ENCODE assay signal across 1 cellular context in the genomic region with DNA sequence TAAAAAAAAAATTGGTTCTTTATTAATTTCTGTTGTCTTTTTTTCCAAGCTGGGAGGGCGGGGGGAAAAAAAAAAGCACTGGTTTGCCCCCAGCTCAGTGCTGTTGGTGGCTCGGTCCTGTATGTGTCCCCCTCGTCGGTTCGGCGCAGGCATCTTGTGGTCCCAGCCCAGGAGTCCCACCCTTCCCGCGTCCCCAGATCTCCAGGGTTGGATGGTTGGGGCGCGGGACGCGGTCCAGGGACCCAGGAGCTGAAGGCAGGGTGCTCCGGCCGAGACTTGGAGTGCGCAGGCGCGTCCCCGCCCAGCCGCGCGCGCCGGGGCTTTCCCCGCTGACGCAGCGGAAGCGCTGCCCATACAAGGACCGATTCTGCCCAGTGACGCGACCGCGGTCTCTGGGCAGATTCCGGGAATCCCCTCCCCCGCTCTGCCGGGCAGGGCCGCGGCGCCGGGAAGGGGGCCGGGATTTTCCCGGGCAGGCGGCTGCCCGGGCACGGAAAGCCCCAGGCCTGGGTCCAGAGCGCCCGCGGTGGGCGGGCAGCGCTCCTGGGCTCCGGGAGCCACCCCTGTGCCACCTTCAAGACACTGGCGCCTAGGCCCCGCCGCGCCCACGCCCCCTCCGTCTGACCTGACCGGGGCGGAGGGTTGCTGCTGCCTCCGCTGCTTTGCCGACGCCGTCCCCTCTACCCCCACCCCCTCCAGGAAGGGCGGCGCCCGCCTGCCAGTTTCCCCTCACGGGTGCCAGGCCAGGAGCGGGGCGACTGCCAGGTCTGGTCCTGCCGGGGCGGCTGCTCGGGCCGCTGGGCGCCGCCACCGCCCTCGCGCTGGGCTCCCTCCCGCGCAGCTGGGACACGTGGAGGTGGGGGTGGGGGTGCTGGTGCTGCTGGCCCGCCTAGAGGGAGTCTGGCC.
TF ChIP-seq lines count a peak whose summit lies in the region.

No MANE protein-coding gene starts in this region.

TF ChIP-seq in GM23338, 12 proteins besides CTCF, POLR2A, EP300 and RAD21 (continued from another document):
- TF ChIP-seq, protein P1, sequence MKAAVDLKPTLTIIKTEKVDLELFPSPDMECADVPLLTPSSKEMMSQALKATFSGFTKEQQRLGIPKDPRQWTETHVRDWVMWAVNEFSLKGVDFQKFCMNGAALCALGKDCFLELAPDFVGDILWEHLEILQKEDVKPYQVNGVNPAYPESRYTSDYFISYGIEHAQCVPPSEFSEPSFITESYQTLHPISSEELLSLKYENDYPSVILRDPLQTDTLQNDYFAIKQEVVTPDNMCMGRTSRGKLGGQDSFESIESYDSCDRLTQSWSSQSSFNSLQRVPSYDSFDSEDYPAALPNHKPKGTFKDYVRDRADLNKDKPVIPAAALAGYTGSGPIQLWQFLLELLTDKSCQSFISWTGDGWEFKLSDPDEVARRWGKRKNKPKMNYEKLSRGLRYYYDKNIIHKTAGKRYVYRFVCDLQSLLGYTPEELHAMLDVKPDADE (IDR thresholded peaks at IDR 0.05), result no peak
- TF ChIP-seq CREB1 (CRISPR knock-in tag; IDR thresholded peaks at IDR 0.05; ENCODE audit: low read depth) (peak; percentile 91), EZH2phosphoT487 (IDR thresholded peaks at IDR 0.05; ENCODE audit: unreplicated experiment) (no peak), NANOG (IDR thresholded peaks at IDR 0.05; ENCODE audit: borderline replicate concordance) (no peak), JUNB (IDR thresholded peaks at IDR 0.05; ENCODE audit: unreplicated experiment) (no peak), EZH2 (IDR thresholded peaks at IDR 0.05; ENCODE audit: low read depth, unreplicated experiment) (no peak), STAT1 (IDR thresholded peaks at IDR 0.05; ENCODE audit: unreplicated experiment) (no peak), ZNF114 (CRISPR knock-in tag; IDR thresholded peaks at IDR 0.05) (no peak)
- TF ChIP-seq, protein P2, sequence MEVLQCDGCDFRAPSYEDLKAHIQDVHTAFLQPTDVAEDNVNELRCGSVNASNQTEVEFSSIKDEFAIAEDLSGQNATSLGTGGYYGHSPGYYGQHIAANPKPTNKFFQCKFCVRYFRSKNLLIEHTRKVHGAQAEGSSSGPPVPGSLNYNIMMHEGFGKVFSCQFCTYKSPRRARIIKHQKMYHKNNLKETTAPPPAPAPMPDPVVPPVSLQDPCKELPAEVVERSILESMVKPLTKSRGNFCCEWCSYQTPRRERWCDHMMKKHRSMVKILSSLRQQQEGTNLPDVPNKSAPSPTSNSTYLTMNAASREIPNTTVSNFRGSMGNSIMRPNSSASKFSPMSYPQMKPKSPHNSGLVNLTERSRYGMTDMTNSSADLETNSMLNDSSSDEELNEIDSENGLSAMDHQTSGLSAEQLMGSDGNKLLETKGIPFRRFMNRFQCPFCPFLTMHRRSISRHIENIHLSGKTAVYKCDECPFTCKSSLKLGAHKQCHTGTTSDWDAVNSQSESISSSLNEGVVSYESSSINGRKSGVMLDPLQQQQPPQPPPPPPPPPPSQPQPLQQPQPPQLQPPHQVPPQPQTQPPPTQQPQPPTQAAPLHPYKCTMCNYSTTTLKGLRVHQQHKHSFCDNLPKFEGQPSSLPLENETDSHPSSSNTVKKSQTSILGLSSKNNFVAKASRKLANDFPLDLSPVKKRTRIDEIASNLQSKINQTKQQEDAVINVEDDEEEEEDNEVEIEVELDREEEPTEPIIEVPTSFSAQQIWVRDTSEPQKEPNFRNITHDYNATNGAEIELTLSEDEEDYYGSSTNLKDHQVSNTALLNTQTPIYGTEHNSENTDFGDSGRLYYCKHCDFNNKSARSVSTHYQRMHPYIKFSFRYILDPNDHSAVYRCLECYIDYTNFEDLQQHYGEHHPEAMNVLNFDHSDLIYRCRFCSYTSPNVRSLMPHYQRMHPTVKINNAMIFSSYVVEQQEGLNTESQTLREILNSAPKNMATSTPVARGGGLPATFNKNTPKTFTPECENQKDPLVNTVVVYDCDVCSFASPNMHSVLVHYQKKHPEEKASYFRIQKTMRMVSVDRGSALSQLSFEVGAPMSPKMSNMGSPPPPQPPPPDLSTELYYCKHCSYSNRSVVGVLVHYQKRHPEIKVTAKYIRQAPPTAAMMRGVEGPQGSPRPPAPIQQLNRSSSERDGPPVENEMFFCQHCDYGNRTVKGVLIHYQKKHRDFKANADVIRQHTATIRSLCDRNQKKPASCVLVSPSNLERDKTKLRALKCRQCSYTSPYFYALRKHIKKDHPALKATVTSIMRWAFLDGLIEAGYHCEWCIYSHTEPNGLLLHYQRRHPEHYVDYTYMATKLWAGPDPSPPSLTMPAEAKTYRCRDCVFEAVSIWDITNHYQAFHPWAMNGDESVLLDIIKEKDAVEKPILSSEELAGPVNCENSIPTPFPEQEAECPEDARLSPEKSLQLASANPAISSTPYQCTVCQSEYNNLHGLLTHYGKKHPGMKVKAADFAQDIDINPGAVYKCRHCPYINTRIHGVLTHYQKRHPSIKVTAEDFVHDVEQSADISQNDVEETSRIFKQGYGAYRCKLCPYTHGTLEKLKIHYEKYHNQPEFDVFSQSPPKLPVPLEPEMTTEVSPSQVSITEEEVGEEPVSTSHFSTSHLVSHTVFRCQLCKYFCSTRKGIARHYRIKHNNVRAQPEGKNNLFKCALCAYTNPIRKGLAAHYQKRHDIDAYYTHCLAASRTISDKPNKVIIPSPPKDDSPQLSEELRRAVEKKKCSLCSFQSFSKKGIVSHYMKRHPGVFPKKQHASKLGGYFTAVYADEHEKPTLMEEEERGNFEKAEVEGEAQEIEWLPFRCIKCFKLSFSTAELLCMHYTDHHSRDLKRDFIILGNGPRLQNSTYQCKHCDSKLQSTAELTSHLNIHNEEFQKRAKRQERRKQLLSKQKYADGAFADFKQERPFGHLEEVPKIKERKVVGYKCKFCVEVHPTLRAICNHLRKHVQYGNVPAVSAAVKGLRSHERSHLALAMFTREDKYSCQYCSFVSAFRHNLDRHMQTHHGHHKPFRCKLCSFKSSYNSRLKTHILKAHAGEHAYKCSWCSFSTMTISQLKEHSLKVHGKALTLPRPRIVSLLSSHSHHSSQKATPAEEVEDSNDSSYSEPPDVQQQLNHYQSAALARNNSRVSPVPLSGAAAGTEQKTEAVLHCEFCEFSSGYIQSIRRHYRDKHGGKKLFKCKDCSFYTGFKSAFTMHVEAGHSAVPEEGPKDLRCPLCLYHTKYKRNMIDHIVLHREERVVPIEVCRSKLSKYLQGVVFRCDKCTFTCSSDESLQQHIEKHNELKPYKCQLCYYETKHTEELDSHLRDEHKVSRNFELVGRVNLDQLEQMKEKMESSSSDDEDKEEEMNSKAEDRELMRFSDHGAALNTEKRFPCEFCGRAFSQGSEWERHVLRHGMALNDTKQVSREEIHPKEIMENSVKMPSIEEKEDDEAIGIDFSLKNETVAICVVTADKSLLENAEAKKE (CRISPR knock-in tag; IDR thresholded peaks at IDR 0.05), result no peak
- TF ChIP-seq, protein P3, sequence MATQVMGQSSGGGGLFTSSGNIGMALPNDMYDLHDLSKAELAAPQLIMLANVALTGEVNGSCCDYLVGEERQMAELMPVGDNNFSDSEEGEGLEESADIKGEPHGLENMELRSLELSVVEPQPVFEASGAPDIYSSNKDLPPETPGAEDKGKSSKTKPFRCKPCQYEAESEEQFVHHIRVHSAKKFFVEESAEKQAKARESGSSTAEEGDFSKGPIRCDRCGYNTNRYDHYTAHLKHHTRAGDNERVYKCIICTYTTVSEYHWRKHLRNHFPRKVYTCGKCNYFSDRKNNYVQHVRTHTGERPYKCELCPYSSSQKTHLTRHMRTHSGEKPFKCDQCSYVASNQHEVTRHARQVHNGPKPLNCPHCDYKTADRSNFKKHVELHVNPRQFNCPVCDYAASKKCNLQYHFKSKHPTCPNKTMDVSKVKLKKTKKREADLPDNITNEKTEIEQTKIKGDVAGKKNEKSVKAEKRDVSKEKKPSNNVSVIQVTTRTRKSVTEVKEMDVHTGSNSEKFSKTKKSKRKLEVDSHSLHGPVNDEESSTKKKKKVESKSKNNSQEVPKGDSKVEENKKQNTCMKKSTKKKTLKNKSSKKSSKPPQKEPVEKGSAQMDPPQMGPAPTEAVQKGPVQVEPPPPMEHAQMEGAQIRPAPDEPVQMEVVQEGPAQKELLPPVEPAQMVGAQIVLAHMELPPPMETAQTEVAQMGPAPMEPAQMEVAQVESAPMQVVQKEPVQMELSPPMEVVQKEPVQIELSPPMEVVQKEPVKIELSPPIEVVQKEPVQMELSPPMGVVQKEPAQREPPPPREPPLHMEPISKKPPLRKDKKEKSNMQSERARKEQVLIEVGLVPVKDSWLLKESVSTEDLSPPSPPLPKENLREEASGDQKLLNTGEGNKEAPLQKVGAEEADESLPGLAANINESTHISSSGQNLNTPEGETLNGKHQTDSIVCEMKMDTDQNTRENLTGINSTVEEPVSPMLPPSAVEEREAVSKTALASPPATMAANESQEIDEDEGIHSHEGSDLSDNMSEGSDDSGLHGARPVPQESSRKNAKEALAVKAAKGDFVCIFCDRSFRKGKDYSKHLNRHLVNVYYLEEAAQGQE (IDR thresholded peaks at IDR 0.05; ENCODE audit: unreplicated experiment), result no peak
